13 cellular contexts compared by ENCODE assay signal in the genomic region with DNA sequence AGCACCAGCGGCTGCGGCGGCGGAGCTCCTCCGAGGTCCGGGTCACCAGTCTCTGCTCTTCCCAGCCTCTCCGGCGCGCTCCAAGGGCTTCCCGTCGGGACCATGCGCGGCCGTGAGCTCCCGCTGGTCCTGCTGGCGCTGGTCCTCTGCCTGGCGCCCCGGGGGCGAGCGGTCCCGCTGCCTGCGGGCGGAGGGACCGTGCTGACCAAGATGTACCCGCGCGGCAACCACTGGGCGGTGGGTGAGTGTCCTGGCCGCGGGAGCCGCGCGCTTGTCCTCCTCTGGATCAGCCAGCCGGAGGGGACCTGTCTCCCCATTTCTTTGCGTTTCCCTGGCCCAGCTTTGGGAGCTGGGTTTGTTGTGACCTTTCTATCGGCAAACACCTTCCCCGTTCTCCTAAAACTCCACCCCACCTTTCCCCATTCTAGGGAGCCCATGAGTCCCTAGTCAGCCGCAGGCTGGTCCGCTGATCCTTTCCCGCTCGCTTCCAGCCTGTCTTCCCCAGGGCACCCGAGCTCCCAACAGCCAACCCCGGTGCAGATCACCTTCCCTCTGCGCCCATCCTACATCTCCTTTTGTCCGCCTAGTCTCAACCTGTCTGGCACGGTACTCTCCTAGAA. TPM values are rescaled to one million over a fixed set of nuclear protein-coding genes. Genes with fewer than 3 reads are reported as not detected.
DNase-seq lines count a peak whose midpoint lies in the region; ATAC-seq, FAIRE-seq and TF ChIP-seq lines count a peak whose summit lies in the region.
"Had no signal": no experiment of that assay in that cellular context is flagged by ENCODE, and none has a peak within 500 bp of the region (broad histone marks: within the 10 kb centered on the region; RNA-seq: fewer than 3 reads in every experiment).

No MANE protein-coding gene starts in this region.

- ATAC-seq in HG03342 (IDR thresholded peaks at IDR 0.05; ENCODE audit: unreplicated experiment), result no peak
- ATAC-seq: activated CD4-positive, CD25-positive, alpha-beta regulatory T cell treated with anti-CD3 and anti-CD28 coated beads, Interleukin-2, amount 50 U/mL, for 24 hours had no signal

- H3K36me3 Mint-ChIP-seq in neural progenitor cell, result no peaks in the 10 kb centered on the region

- peaks cover 19% of the 10 kb centered on the region for H3K4me1 Mint-ChIP-seq in neural progenitor cell

- H3K4me3 ChIP-seq in H1 (ENCODE audit: extremely low read depth in 1 of 4, insufficient read depth in 2 of 4, low read depth in 3 of 4, low read length in 4 of 4) (peak overlapping the region; percentile 45 to 71 (median 56)), neural progenitor cell (peak overlapping the region; percentile 60), thyroid gland (replicated peaks in 1 of 3) (no peak overlapping the region)

- no peak overlapping the region for H2BK15ac ChIP-seq in H1 (ENCODE audit: low read length)

- H2BK120ac ChIP-seq in H1 (replicated peaks; ENCODE audit: low read depth, low read length), result no peak overlapping the region

- peak overlapping the region; percentile 91 to 99 for H3K4me2 ChIP-seq in H1 (ENCODE audit: insufficient read depth in 1 of 2, low read depth in 2 of 2, low read length in 2 of 2)
- peak overlapping the region; percentile 98 for H3K4me2 ChIP-seq in neural progenitor cell

- peak overlapping the region; percentile 8; the same call in 1 of the 2 replicates for H4K8ac ChIP-seq in H1 (ENCODE audit: extremely low read depth, insufficient read depth, low read length)

- H3K9ac ChIP-seq in H1 (replicated peaks in 1 of 4; ENCODE audit: extremely low read depth in 1 of 4, low read depth in 3 of 4, low read length in 3 of 4) (no peak overlapping the region), neural progenitor cell (no peak overlapping the region)

- 2% methylated on average over 44 of the region's 46 CpGs; no CpG with 5 or more reads in 1 of the 2 experiments for WGBS in H1 (ENCODE audit: extremely low coverage in 1 of 2, insufficient coverage in 1 of 2, insufficient read length in 1 of 2, insufficient replicate concordance in 2 of 2, low coverage in 1 of 2, low lambda C conversion rate in 2 of 2, missing lambda C conversion rate in 1 of 2), 2 experiments
- 3 to 4% methylated on average over 18 to 23 of the region's 46 CpGs for WGBS in thyroid gland, 2 donors

- no peaks in the 10 kb centered on the region for H3K9me3 Mint-ChIP-seq in neural progenitor cell
- H3K9me3 Mint-ChIP-seq: activated T-helper 2 cell treated with anti-CD3 and anti-CD28 coated beads, Interferon-gamma antibody, Interleukin-2, Interleukin-4, amounts not matched to agents 10 μg/mL and 5 μg/mL and 100 μg/mL, durations not matched to agents 14 hours and 24 hours and 36 hours had no signal

- H3F3A ChIP-seq in neural progenitor cell (ENCODE audit: low read depth), result peaks cover 7% of the 10 kb centered on the region

- intact Hi-C loops in thyroid gland (cut with DNase I), result no loop called here

- no peak overlapping the region for H3K18ac ChIP-seq in H1 (ENCODE audit: extremely low read depth, low read length)

- peaks cover 0 to 14% (median 7%) of the 10 kb centered on the region in 4 experiments; a peak in 5 of 7 replicates for H3K4me1 ChIP-seq in H1 (replicated peaks in 1 of 4; ENCODE audit: control insufficient read depth in 3 of 4, insufficient read depth in 4 of 4, low read length in 3 of 4)
- peaks cover 13% of the 10 kb centered on the region for H3K4me1 ChIP-seq in neural progenitor cell
- peaks cover 0 to 14% of the 10 kb centered on the region in 2 donors for H3K4me1 ChIP-seq in thyroid gland

- peaks cover 0 to 2% of the 10 kb centered on the region in 2 experiments for H4K20me1 ChIP-seq in H1 (replicated peaks in 1 of 2; ENCODE audit: control insufficient read depth in 1 of 2, insufficient read depth in 2 of 2, low read length in 2 of 2)
- H4K20me1 ChIP-seq in neural progenitor cell (ENCODE audit: low read depth), result peaks cover 3% of the 10 kb centered on the region

- no peak overlapping the region for H3K56ac ChIP-seq in H1 (replicated peaks; ENCODE audit: insufficient read length, low read depth, low read length)

- POLR2A ChIA-PET in H1 (lab: Charles Lee; ENCODE audit: partially characterized antibody), result interaction anchor here (1.0 to 1.5 kb wide), 5 partner anchors 8 to 80 kb away, joined by 3 to 5 read pairs (median 3); partner anchors contain the start of gene SEC11C

- DNase-seq in DMS79 treated with DMSO at 0.1 percent for 48 hours (lab: John Stamatoyannopoulos, UW), result peak; percentile 59
- peak; percentile 60 for DNase-seq in NCI-H1105 treated with DMSO at 0.1 percent for 48 hours (lab: John Stamatoyannopoulos, UW)
- peak in 1 of 2 experiments; percentile 76 for DNase-seq in H1 (ENCODE audit: low read depth in 1 of 2, low spot score in 2 of 2)
- DNase-seq in neural progenitor cell (ENCODE audit: low spot score), result peak; percentile 65
- no peak for DNase-seq in activated CD4-positive, alpha-beta T cell treated with anti-CD3 and anti-CD28 coated beads, Interleukin-2, amount 50 U/mL, for 48 hours
- DNase-seq in thyroid gland, result no peak
- no peak for DNase-seq in T1000 (lab: John Stamatoyannopoulos, UW)
- DNase-seq: MM.1S had no signal

- no peak overlapping the region for H4K91ac ChIP-seq in H1 (replicated peaks; ENCODE audit: insufficient read length, low read length)

- TF ChIP-seq CTCF in H1 (IDR thresholded peaks at IDR 0.05; ENCODE audit: control extremely low read depth in 1 of 3, insufficient read depth in 1 of 3, low read depth in 1 of 3, low read length in 3 of 3) (no peak), neural progenitor cell (IDR thresholded peaks at IDR 0.05) (no peak), thyroid gland (IDR thresholded peaks at IDR 0.05) (no peak)

- no peaks in the 10 kb centered on the region for H3K79me1 ChIP-seq in H1 (ENCODE audit: low read depth, low read length)

- H4K5ac ChIP-seq in H1 (ENCODE audit: insufficient read length, low read depth, low read length), result no peak overlapping the region

- H2BK12ac ChIP-seq in H1 (ENCODE audit: low read depth, low read length), result no peak overlapping the region

- no peak overlapping the region for H3K23ac ChIP-seq in H1 (ENCODE audit: insufficient read length)

- peak overlapping the region; percentile 82 for H3K4me3 Mint-ChIP-seq in neural progenitor cell

- H3K79me2 ChIP-seq in H1 (ENCODE audit: control insufficient read depth in 1 of 2, insufficient read depth in 2 of 2, low read length in 2 of 2) (no peaks in the 10 kb centered on the region), neural progenitor cell (ENCODE audit: low read depth) (no peaks in the 10 kb centered on the region)

- H3K36me3 ChIP-seq in H1 (ENCODE audit: control insufficient read depth in 2 of 4, insufficient read depth in 4 of 4, low read length in 3 of 4) (no peaks in the 10 kb centered on the region), neural progenitor cell (no peaks in the 10 kb centered on the region), thyroid gland (no peaks in the 10 kb centered on the region)

- no peak overlapping the region for H3K27ac ChIP-seq in H1 (ENCODE audit: low read depth, low read length)
- no peak overlapping the region for H3K27ac ChIP-seq in neural progenitor cell
- no peak overlapping the region for H3K27ac ChIP-seq in thyroid gland
- H3K27ac ChIP-seq: RWPE1 had no signal

- H2AK5ac ChIP-seq in H1 (ENCODE audit: low read depth, low read length), result no peak overlapping the region; the same call in 1 of the 2 replicates

- no peaks in the 10 kb centered on the region for H3K9me3 ChIP-seq in H1 (ENCODE audit: insufficient read depth in 2 of 2, low read depth in 1 of 2, low read length in 1 of 2)
- no peaks in the 10 kb centered on the region for H3K9me3 ChIP-seq in neural progenitor cell (ENCODE audit: low read depth)
- H3K9me3 ChIP-seq in thyroid gland, result no peaks in the 10 kb centered on the region

- peaks cover 53% of the 10 kb centered on the region for H3K27me3 Mint-ChIP-seq in neural progenitor cell (ENCODE audit: insufficient read depth, low read depth)

- no peak for FAIRE-seq in H1 (lab: Jason Lieb, UNC)

- CTCF ChIA-PET in H1 (lab: Charles Lee; ENCODE audit: partially characterized antibody), result interaction anchor here (0.6 to 9.2 kb wide), 13 partner anchors 9 to 1026 kb away, joined by 3 to 72 read pairs (median 5); partner anchors contain the start of gene RAX

- no peak for TF ChIP-seq RAD21 in H1 (IDR thresholded peaks at IDR 0.05 in 1 of 2, conservative IDR thresholded peaks at IDR 0.05 in 1 of 2; ENCODE audit: low read depth in 2 of 2, low read length in 2 of 2)

- peaks cover 16% of the 10 kb centered on the region for H3K23me2 ChIP-seq in H1 (ENCODE audit: low read depth, low read length)

- H3K14ac ChIP-seq in H1 (ENCODE audit: insufficient read length), result no peak overlapping the region

- no peak overlapping the region for H2BK5ac ChIP-seq in H1 (ENCODE audit: low read depth, low read length)

- H3K27me3 ChIP-seq in H1 (replicated peaks in 1 of 4; ENCODE audit: control insufficient read depth in 3 of 4, extremely low read depth in 1 of 4, insufficient read depth in 3 of 4, low read length in 3 of 4) (peaks cover 46 to 66% (median 55%) of the 10 kb centered on the region in 4 experiments), neural progenitor cell (peaks cover 100% of the 10 kb centered on the region), thyroid gland (peaks cover 18% of the 10 kb centered on the region)

- H2AFZ ChIP-seq in H1 (ENCODE audit: low read length) (peak overlapping the region; percentile 36), neural progenitor cell (replicated peaks) (peak overlapping the region; percentile 89)

- TF ChIP-seq EP300 in H1 (IDR thresholded peaks at IDR 0.05; ENCODE audit: borderline replicate concordance in 1 of 2, low read depth in 2 of 2, low read length in 2 of 2), result no peak

- no peak overlapping the region for H3K4ac ChIP-seq in H1 (replicated peaks; ENCODE audit: insufficient read length, low read depth, low read length)

- no peak for TF ChIP-seq POLR2A in H1 (IDR thresholded peaks at IDR 0.05; ENCODE audit: control extremely low read depth in 1 of 2, low read depth in 2 of 2, low read length in 2 of 2)
- no peak for TF ChIP-seq POLR2A in thyroid gland (IDR thresholded peaks at IDR 0.05)

- H3K27ac Mint-ChIP-seq in neural progenitor cell, result no peak overlapping the region
- H3K27ac Mint-ChIP-seq: activated T-helper 2 cell treated with anti-CD3 and anti-CD28 coated beads, Interferon-gamma antibody, Interleukin-2, Interleukin-4, amounts not matched to agents 10 μg/mL and 5 μg/mL and 100 μg/mL, durations not matched to agents 14 hours and 24 hours and 36 hours had no signal

- H2BK20ac ChIP-seq in H1 (ENCODE audit: low read length), result no peak overlapping the region

RNA-seq across cellular contexts. Expression of gene GRP, which starts 0.3 kb away (rescaled TPM):
- not detected in 2 replicates for total RNA-seq in H1 (2021; fragmentation: NEBNext Ultra II Directional; extraction: Animal tissue kit (Norgen Biotek cat#: 25700))
- polyA plus RNA-seq in H1 (2011; rRNA removed), result not detected in 2 replicates
- polyA plus RNA-seq in H1 (2011; cell fraction: cytosol; rRNA removed), result not detected
- 0.14 TPM for polyA plus RNA-seq in H1 (2011; cell fraction: nucleus; rRNA removed)
- not detected in 4 replicates for polyA plus RNA-seq in H1 (2012, experiment 1 of 2)
- not detected for polyA plus RNA-seq in H1 (2012, experiment 2 of 2)
- polyA plus RNA-seq in H1 (2013, experiment 1 of 2), result not detected
- not detected for polyA plus RNA-seq in H1 (2013, experiment 2 of 2)
- polyA minus RNA-seq in H1 (2011; rRNA and poly(A)+ RNA removed), result not detected in 2 replicates
- not detected for polyA minus RNA-seq in H1 (2011; cell fraction: cytosol; rRNA and poly(A)+ RNA removed)
- polyA minus RNA-seq in H1 (2011; cell fraction: nucleus; rRNA and poly(A)+ RNA removed), result not detected
- 2.1 TPM in 1 of 2 replicates, not detected in the other for total RNA-seq in neural progenitor cell (ENCODE audit: low replicate concordance)
- 1 to 10 TPM in 2 of 4 donors, under 1 TPM in 1, not detected in 1; 0.67 to 8.6 (median 2.9) TPM for total RNA-seq in thyroid gland
- total RNA-seq: activated T-helper 2 cell treated with anti-CD3 and anti-CD28 coated beads, Interferon-gamma antibody, Interleukin-2, Interleukin-4, amounts not matched to agents 10 μg/mL and 5 μg/mL and 100 μg/mL, durations not matched to agents 14 hours and 24 hours and 36 hours; skeletal muscle tissue had no signal

RNA-seq across cellular contexts. Expression of gene RAX, which starts 53.0 kb away (rescaled TPM):
- total RNA-seq in H1 (2021; fragmentation: NEBNext Ultra II Directional; extraction: Animal tissue kit (Norgen Biotek cat#: 25700)), result 0.52 and 0.80 TPM in 2 replicates
- 0.12 and 0.36 TPM in 2 replicates for polyA plus RNA-seq in H1 (2011; rRNA removed)
- polyA plus RNA-seq in H1 (2011; cell fraction: cytosol; rRNA removed), result 0.18 TPM
- 0.83 TPM for polyA plus RNA-seq in H1 (2011; cell fraction: nucleus; rRNA removed)
- 0.09 to 0.31 TPM (median 0.22 TPM) in 3 of 4 replicates, not detected in the other for polyA plus RNA-seq in H1 (2012, experiment 1 of 2)
- polyA plus RNA-seq in H1 (2012, experiment 2 of 2), result 0.14 TPM
- polyA plus RNA-seq in H1 (2013, experiment 1 of 2), result 0.14 TPM
- polyA plus RNA-seq in H1 (2013, experiment 2 of 2), result 0.11 TPM
- polyA minus RNA-seq in H1 (2011; rRNA and poly(A)+ RNA removed), result not detected in 2 replicates
- 0.59 TPM for polyA minus RNA-seq in H1 (2011; cell fraction: cytosol; rRNA and poly(A)+ RNA removed)
- polyA minus RNA-seq in H1 (2011; cell fraction: nucleus; rRNA and poly(A)+ RNA removed), result 1.6 TPM
- total RNA-seq in neural progenitor cell (ENCODE audit: low replicate concordance) (20.7 and 78.1 TPM in 2 replicates), thyroid gland (not detected)
- total RNA-seq: activated T-helper 2 cell treated with anti-CD3 and anti-CD28 coated beads, Interferon-gamma antibody, Interleukin-2, Interleukin-4, amounts not matched to agents 10 μg/mL and 5 μg/mL and 100 μg/mL, durations not matched to agents 14 hours and 24 hours and 36 hours; skeletal muscle tissue had no signal

Comparison
In these comparisons a context has a peak if more than half of its experiments do, and no peak if none do; other contexts are left out.
1. DNase-seq: peak in DMS79 treated with DMSO at 0.1 percent for 48 hours (single experiment), NCI-H1105 treated with DMSO at 0.1 percent for 48 hours (single experiment) and neural progenitor cell (single experiment); none in activated CD4-positive, alpha-beta T cell treated with anti-CD3 and anti-CD28 coated beads, Interleukin-2, amount 50 U/mL, for 48 hours (0 of 2), thyroid gland (0 of 2) and T1000 (single experiment).
2. H3K4me3 ChIP-seq: peak in H1 (4 of 4) and neural progenitor cell (single experiment); none in thyroid gland (0 of 3).
3. RNA of gene RAX, which starts 53.0 kb away (total RNA-seq): 20.7 to 78.1 TPM in neural progenitor cell; 0.52 to 0.80 TPM in H1 and not detected in thyroid gland; every median in the first group is over 10 times any median in the second.